11 cellular contexts compared by ENCODE assay signal in genomic region chr6:106146852-106147351, GRCh38.
DNase-seq lines count a peak whose midpoint lies in the region; ATAC-seq and TF ChIP-seq lines count a peak whose summit lies in the region.
"Had no signal": no experiment of that assay in that cellular context is flagged by ENCODE, and none has a peak within 500 bp of the region (broad histone marks: within the 10 kb centered on the region; RNA-seq: fewer than 3 reads in every experiment).

No MANE protein-coding gene starts in this region.

- no peak overlapping the region for H3K27ac ChIP-seq in psoas muscle
- H3K27ac ChIP-seq: C4-2B had no signal

- H3K4me1 ChIP-seq in psoas muscle = peaks cover 3% of the 10 kb centered on the region

- H3K36me3 Mint-ChIP-seq in activated T-helper 17 cell treated with anti-CD3 and anti-CD28 coated beads, Interleukin-2, amount 50 U/mL, for 72 hours (ENCODE audit: low read depth) = no peaks in the 10 kb centered on the region
- H3K36me3 Mint-ChIP-seq in activated CD4-positive, alpha-beta T cell treated with anti-CD3 and anti-CD28 coated beads, Interleukin-2, amount 10 ng/mL, durations not matched to agents 24 days and 14 days (ENCODE audit: low read depth) = no peaks in the 10 kb centered on the region

- H3K27me3 ChIP-seq in psoas muscle (ENCODE audit: insufficient read depth in 3 of 3, low read length in 2 of 3) = no peaks in the 10 kb centered on the region

- no peak overlapping the region for H3K4me3 Mint-ChIP-seq in activated T-helper 17 cell treated with anti-CD3 and anti-CD28 coated beads, Interleukin-2, amount 50 U/mL, for 72 hours
- H3K4me3 Mint-ChIP-seq in activated CD4-positive, alpha-beta T cell treated with anti-CD3 and anti-CD28 coated beads, Interleukin-2, amount 10 ng/mL, durations not matched to agents 24 days and 14 days = no peak overlapping the region
- H3K4me3 Mint-ChIP-seq: activated CD4-positive, alpha-beta T cell treated with anti-CD3 and anti-CD28 coated beads for 36 hours had no signal

- no peaks in the 10 kb centered on the region for H3K36me3 ChIP-seq in psoas muscle (ENCODE audit: insufficient read depth in 1 of 2, low read depth in 1 of 2)

- no peaks in the 10 kb centered on the region for H3K9me3 ChIP-seq in psoas muscle

- H3K9me3 Mint-ChIP-seq in activated T-helper 17 cell treated with anti-CD3 and anti-CD28 coated beads, Interleukin-2, amount 50 U/mL, for 72 hours = no peaks in the 10 kb centered on the region
- H3K9me3 Mint-ChIP-seq in activated CD4-positive, alpha-beta T cell treated with anti-CD3 and anti-CD28 coated beads, Interleukin-2, amount 10 ng/mL, durations not matched to agents 24 days and 14 days = peaks cover 2% of the 10 kb centered on the region

- H3K27ac Mint-ChIP-seq in activated T-helper 17 cell treated with anti-CD3 and anti-CD28 coated beads, Interleukin-2, amount 50 U/mL, for 72 hours = peak overlapping the region; percentile 50
- H3K27ac Mint-ChIP-seq in activated CD4-positive, alpha-beta T cell treated with anti-CD3 and anti-CD28 coated beads, Interleukin-2, amount 10 ng/mL, durations not matched to agents 24 days and 14 days = no peak overlapping the region
- H3K27ac Mint-ChIP-seq: activated CD4-positive, alpha-beta T cell treated with anti-CD3 and anti-CD28 coated beads for 36 hours had no signal

- H3K27me3 Mint-ChIP-seq in activated T-helper 17 cell treated with anti-CD3 and anti-CD28 coated beads, Interleukin-2, amount 50 U/mL, for 72 hours = no peaks in the 10 kb centered on the region
- no peaks in the 10 kb centered on the region for H3K27me3 Mint-ChIP-seq in activated CD4-positive, alpha-beta T cell treated with anti-CD3 and anti-CD28 coated beads, Interleukin-2, amount 10 ng/mL, durations not matched to agents 24 days and 14 days

- DNase-seq in GM12865 (ENCODE audit: low read depth) = peak; percentile 80
- no peak for DNase-seq in superior temporal gyrus (ENCODE audit: extremely low spot score)
- no peak for DNase-seq in psoas muscle
- DNase-seq in activated CD4-positive, alpha-beta T cell treated with anti-CD3 and anti-CD28 coated beads, Interleukin-2, amount 10 ng/mL, durations not matched to agents 24 days and 14 days = no peak
- DNase-seq in cerebellum (ENCODE audit: low spot score) = no peak
- DNase-seq: activated CD4-positive, alpha-beta T cell treated with anti-CD3 and anti-CD28 coated beads for 36 hours; aorta had no signal

- no peak for TF ChIP-seq CTCF in GM12865 (IDR thresholded peaks at IDR 0.05; ENCODE audit: insufficient read depth, low read depth, low read length, missing control alignments)
- TF ChIP-seq CTCF in psoas muscle (IDR thresholded peaks at IDR 0.05) = no peak

- ATAC-seq in GM21423 (IDR thresholded peaks at IDR 0.05; ENCODE audit: unreplicated experiment) = peak; percentile 47
- peak; percentile 62 for ATAC-seq in HG03378 (IDR thresholded peaks at IDR 0.05; ENCODE audit: unreplicated experiment)
- no peak for ATAC-seq in activated T-helper 17 cell treated with anti-CD3 and anti-CD28 coated beads, Interleukin-2, amount 50 U/mL, for 72 hours (replicated peaks)
- ATAC-seq in psoas muscle = no peak
- ATAC-seq: activated CD4-positive, alpha-beta T cell treated with anti-CD3 and anti-CD28 coated beads for 36 hours had no signal

- peaks cover 37% of the 10 kb centered on the region for H3K4me1 Mint-ChIP-seq in activated T-helper 17 cell treated with anti-CD3 and anti-CD28 coated beads, Interleukin-2, amount 50 U/mL, for 72 hours
- H3K4me1 Mint-ChIP-seq in activated CD4-positive, alpha-beta T cell treated with anti-CD3 and anti-CD28 coated beads, Interleukin-2, amount 10 ng/mL, durations not matched to agents 24 days and 14 days = peaks cover 62% of the 10 kb centered on the region

- H3K4me3 ChIP-seq in GM12865 (ENCODE audit: low read depth, low read length) (no peak overlapping the region), psoas muscle (no peak overlapping the region)

- intact Hi-C loops in psoas muscle (cut with DNase I) = no loop called here
- intact Hi-C loops in activated CD4-positive, alpha-beta T cell treated with anti-CD3 and anti-CD28 coated beads, Interleukin-2, amount 10 ng/mL, durations not matched to agents 24 days and 14 days (cut with micrococcal nuclease) = no loop called here

- WGBS in psoas muscle, 3 donors = 89 to 93% (median 90%) methylated on average over 2 of the region's 2 CpGs

Comparison
In these comparisons a context has a peak if more than half of its experiments do, and no peak if none do; other contexts are left out.
1. ATAC-seq: peak in GM21423 (single experiment) and HG03378 (single experiment); none in activated T-helper 17 cell treated with anti-CD3 and anti-CD28 coated beads, Interleukin-2, amount 50 U/mL, for 72 hours (single experiment) and psoas muscle (0 of 4).